24 cellular contexts compared by ENCODE assay signal in genomic region chr3:152786977-152787681, GRCh38.
"Had no signal": no experiment of that assay in that cellular context is flagged by ENCODE, and none has a peak within 500 bp of the region (broad histone marks: within the 10 kb centered on the region; RNA-seq: fewer than 3 reads in every experiment).

No MANE protein-coding gene starts in this region.

- H3K27me3 Mint-ChIP-seq: stimulated activated naive CD8-positive, alpha-beta T cell treated with anti-CD3 and anti-CD28 coated beads, Interleukin-15, amount 100 ng/mL, for 72 hours had no signal

- H3K4me3 Mint-ChIP-seq: immature natural killer cell; memory B cell; naive B cell; nephron; stimulated activated naive B cell treated with anti-CD40 and anti-IgM and Interleukin-4, amounts not matched to agents 10 μg/mL and 1 μg/mL and 100 μg/mL, for 72 hours; stimulated activated naive CD8-positive, alpha-beta T cell treated with anti-CD3 and anti-CD28 coated beads, Interleukin-15, amount 100 ng/mL, for 72 hours had no signal

- H3K4me3 ChIP-seq: coronary artery, gastrocnemius medialis, left ventricle myocardium inferior, lower lobe of right lung, spleen, testis, tibial nerve, upper lobe of right lung, vagina had no signal

- H3K36me3 ChIP-seq: gastrocnemius medialis, left ventricle myocardium inferior, lower lobe of right lung, spleen, tibial nerve, upper lobe of right lung, vagina had no signal

- H3K9me3 Mint-ChIP-seq: memory B cell had no signal

- DNase-seq: effector CD4-positive, alpha-beta T cell; gastrocnemius medialis; immature natural killer cell; kidney; left cardiac atrium; left ventricle myocardium inferior; lower lobe of right lung; naive B cell; posterior cingulate gyrus; spleen; stimulated activated CD4-positive, alpha-beta T cell treated with anti-CD3 and anti-CD28 coated beads, Interleukin-15, amount 100 ng/mL, for 24 hours; stimulated activated CD4-positive, alpha-beta T cell treated with anti-CD3 and anti-CD28 coated beads, Interleukin-1b, Interleukin-23, amount 100 ng/mL, for 48 hours; stimulated activated CD4-positive, alpha-beta T cell treated with anti-CD3 and anti-CD28 coated beads, Interleukin-4, amount 100 ng/mL, for 4 hours; stimulated activated naive B cell treated with anti-CD40 and anti-IgM and Interleukin-4, amounts not matched to agents 10 μg/mL and 1 μg/mL and 100 μg/mL, for 72 hours; stimulated activated naive CD8-positive, alpha-beta T cell treated with anti-CD3 and anti-CD28 coated beads, Interleukin-15, amount 100 ng/mL, for 72 hours; testis; upper lobe of right lung had no signal

- H3K4me1 Mint-ChIP-seq: immature natural killer cell; memory B cell; naive B cell; nephron; stimulated activated naive B cell treated with anti-CD40 and anti-IgM and Interleukin-4, amounts not matched to agents 10 μg/mL and 1 μg/mL and 100 μg/mL, for 72 hours; stimulated activated naive CD8-positive, alpha-beta T cell treated with anti-CD3 and anti-CD28 coated beads, Interleukin-15, amount 100 ng/mL, for 72 hours had no signal

- H3K27ac Mint-ChIP-seq: immature natural killer cell; memory B cell; naive B cell; nephron; stimulated activated naive B cell treated with anti-CD40 and anti-IgM and Interleukin-4, amounts not matched to agents 10 μg/mL and 1 μg/mL and 100 μg/mL, for 72 hours; stimulated activated naive CD8-positive, alpha-beta T cell treated with anti-CD3 and anti-CD28 coated beads, Interleukin-15, amount 100 ng/mL, for 72 hours had no signal

- H3K9me3 ChIP-seq: gastrocnemius medialis, lower lobe of right lung, testis, tibial nerve, upper lobe of right lung, vagina had no signal

- H3K27ac ChIP-seq: coronary artery, gastrocnemius medialis, left ventricle myocardium inferior, lower lobe of right lung, spleen, testis, tibial nerve, upper lobe of right lung, vagina had no signal

- H3K27me3 ChIP-seq: gastrocnemius medialis, spleen, testis, tibial nerve, upper lobe of right lung, vagina had no signal

- H3K36me3 Mint-ChIP-seq: immature natural killer cell; memory B cell; naive B cell; stimulated activated naive B cell treated with anti-CD40 and anti-IgM and Interleukin-4, amounts not matched to agents 10 μg/mL and 1 μg/mL and 100 μg/mL, for 72 hours had no signal

- ATAC-seq: esophagus mucosa; gastrocnemius medialis; left cardiac atrium; lower lobe of right lung; sciatic nerve; stimulated activated naive B cell treated with anti-CD40 and anti-IgM and Interleukin-4, amounts not matched to agents 10 μg/mL and 1 μg/mL and 100 μg/mL, for 72 hours; stimulated activated naive CD8-positive, alpha-beta T cell treated with anti-CD3 and anti-CD28 coated beads, Interleukin-15, amount 100 ng/mL, for 72 hours; upper lobe of right lung had no signal

- H3K4me1 ChIP-seq: gastrocnemius medialis, left ventricle myocardium inferior, lower lobe of right lung, spleen, testis, tibial nerve, upper lobe of right lung, vagina had no signal
